In the genomic region with DNA sequence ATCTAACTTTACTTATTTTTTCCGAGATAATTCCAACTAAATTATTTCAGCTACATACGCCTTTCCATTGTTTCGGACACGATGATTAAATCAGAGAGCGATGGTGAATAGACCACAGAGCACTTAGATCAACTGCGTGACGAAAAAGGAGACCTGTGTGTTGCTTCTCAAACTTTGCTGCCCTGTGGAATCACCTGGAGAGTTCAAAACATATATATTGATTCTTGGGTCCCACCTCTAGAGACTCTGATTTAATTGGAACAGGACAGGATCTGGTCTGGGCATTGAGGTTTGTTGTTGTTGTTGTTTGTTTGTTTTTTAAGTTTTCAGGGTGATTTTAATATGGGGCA, we compare ENCODE assay signal across 7 cellular contexts. TPM values are rescaled to one million over a fixed set of nuclear protein-coding genes. Genes with fewer than 3 reads are reported as not detected.
DNase-seq lines count a peak whose midpoint lies in the region; ATAC-seq, FAIRE-seq and TF ChIP-seq lines count a peak whose summit lies in the region.

No MANE protein-coding gene starts in this region.

- no peak overlapping the region for H3K27ac ChIP-seq in coronary artery

- TF ChIP-seq CTCF in coronary artery (IDR thresholded peaks at IDR 0.05) = no peak

- ATAC-seq in GM21526 (IDR thresholded peaks at IDR 0.05; ENCODE audit: low FRiP score, unreplicated experiment) (peak; percentile 8), HG03175 (IDR thresholded peaks at IDR 0.05; ENCODE audit: unreplicated experiment) (no peak)

- no peak for FAIRE-seq in urothelium cell line (lab: Jason Lieb, UNC)

- peak overlapping the region; percentile 76 for H3K4me3 ChIP-seq in Jurkat, Clone E6-1 (ENCODE audit: low read length)
- H3K4me3 ChIP-seq in coronary artery = peak overlapping the region; percentile 82
- peak overlapping the region; percentile 77 for H3K4me3 ChIP-seq in skeletal muscle cell (ENCODE audit: low read depth, low read length)

- no peak for DNase-seq in Jurkat, Clone E6-1 (ENCODE audit: low read depth, low spot score)
- DNase-seq in coronary artery (ENCODE audit: low spot score) = no peak
- no peak for DNase-seq in skeletal muscle cell (ENCODE audit: low read depth)
- DNase-seq in urothelium cell line (ENCODE audit: low spot score) = no peak
- no peak for DNase-seq in NCI-H226

RNA-seq across cellular contexts. Expression of a gene that starts 0.4 kb away (rescaled TPM):
- polyA plus RNA-seq in Jurkat, Clone E6-1 (2012; ENCODE audit: insufficient read depth, insufficient read length) = 7.4 TPM
